ENCODE assay signal across 8 cellular contexts in the genomic region with DNA sequence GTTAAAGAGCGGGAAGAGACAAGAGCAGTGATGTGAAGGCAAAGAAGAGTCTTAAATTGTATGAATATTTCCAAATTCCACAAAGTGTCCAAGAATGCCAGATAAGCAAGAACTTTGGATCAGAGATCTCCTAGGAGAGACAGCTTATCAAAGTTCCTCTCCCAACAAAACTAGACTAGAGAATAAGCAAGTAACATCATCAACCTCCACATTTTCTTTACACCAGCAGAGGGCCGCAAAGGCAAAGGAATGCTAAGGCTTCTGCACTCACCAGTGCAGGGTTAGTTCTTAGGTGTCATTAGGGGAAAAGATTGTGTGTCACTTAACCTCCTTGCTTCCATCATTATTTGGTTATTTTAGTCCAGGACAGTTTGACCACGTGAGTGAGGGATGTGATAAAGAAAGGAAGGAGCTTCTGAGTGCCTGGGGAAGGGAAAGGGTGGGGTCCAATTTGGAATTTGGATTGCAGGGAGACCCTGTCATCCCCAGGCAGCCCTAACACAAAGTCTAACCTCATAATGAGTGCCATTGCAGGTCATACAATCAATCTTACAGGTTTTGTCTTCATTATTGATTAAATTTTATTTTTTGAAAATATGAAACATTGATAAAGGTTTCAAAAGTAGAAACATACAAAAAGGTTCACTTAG. TPM values are rescaled to one million over a fixed set of nuclear protein-coding genes. Genes with fewer than 3 reads are reported as not detected.
DNase-seq lines count a peak whose midpoint lies in the region; ATAC-seq and TF ChIP-seq lines count a peak whose summit lies in the region.

No MANE protein-coding gene starts in this region.

- H3K27me3 Mint-ChIP-seq in activated CD4-positive, alpha-beta T cell treated with anti-CD3 and anti-CD28 coated beads, Interleukin-2, amount 10 ng/mL, durations not matched to agents 7 days and 5 days = peaks cover 5% of the 10 kb centered on the region

- CTCF ChIA-PET in activated CD4-positive, alpha-beta T cell treated with anti-CD3 and anti-CD28 coated beads, Interleukin-2, amount 10 ng/mL, durations not matched to agents 7 days and 5 days (lab: Charles Lee) = interaction anchor here (1.0 kb wide), 1 partner anchor 20 kb away, joined by 3 read pairs; no protein-coding TSS in a partner anchor

- H3K27ac ChIP-seq in lung (ENCODE audit: low read depth in 1 of 2, low read length in 1 of 2) = no peak overlapping the region

- no peak overlapping the region for H3K27ac Mint-ChIP-seq in activated CD4-positive, alpha-beta T cell treated with anti-CD3 and anti-CD28 coated beads, Interleukin-2, amount 10 ng/mL, durations not matched to agents 7 days and 5 days

- DNase-seq in AG08395 (ENCODE audit: low spot score) (peak; percentile 83), NCI-H510A (lab: John Stamatoyannopoulos, UW) (peak; percentile 13), dermis microvascular lymphatic vessel endothelial cell (ENCODE audit: low read depth in 2 of 2) (peak; percentile 56 to 75), lung (ENCODE audit: low spot score) (peak; percentile 64)
- DNase-seq in activated CD4-positive, alpha-beta T cell treated with anti-CD3 and anti-CD28 coated beads, Interleukin-2, amount 10 ng/mL, durations not matched to agents 7 days and 5 days = peak; percentile 78
- DNase-seq in stimulated activated CD8-positive, alpha-beta memory T cell treated with anti-CD3 and anti-CD28 coated beads, Interleukin-2, amount 100 ng/mL, for 1 hour (ENCODE audit: low read depth in 2 of 2) = peak; percentile 21 to 41

- WGBS in lung, 2 donors = 32 to 33% methylated on average over 3 of the region's 3 CpGs

- no peaks in the 10 kb centered on the region for H3K9me3 ChIP-seq in lung (ENCODE audit: control insufficient read depth in 2 of 2, insufficient read depth in 1 of 2, low read length in 1 of 2)

- no peak overlapping the region for H3K4me3 Mint-ChIP-seq in activated CD4-positive, alpha-beta T cell treated with anti-CD3 and anti-CD28 coated beads, Interleukin-2, amount 10 ng/mL, durations not matched to agents 7 days and 5 days

- ATAC-seq in GM18517 (IDR thresholded peaks at IDR 0.05; ENCODE audit: unreplicated experiment) = peak; percentile 82
- peak; percentile 83 for ATAC-seq in HG03103 (IDR thresholded peaks at IDR 0.05; ENCODE audit: low read depth, unreplicated experiment)
- peak; percentile 85 for ATAC-seq in lung (ENCODE audit: insufficient read depth, low FRiP score)

- no peaks in the 10 kb centered on the region for H3K27me3 ChIP-seq in lung (ENCODE audit: control insufficient read depth, insufficient read depth)

- TF ChIP-seq CTCF in lung (IDR thresholded peaks at IDR 0.05; ENCODE audit: control extremely low read depth, extremely low read depth) = peak; percentile 86

- POLR2A ChIA-PET in activated CD4-positive, alpha-beta T cell treated with anti-CD3 and anti-CD28 coated beads, Interleukin-2, amount 10 ng/mL, durations not matched to agents 7 days and 5 days (lab: Charles Lee) = no interaction called here

- H3K4me3 ChIP-seq in lung = no peak overlapping the region

- H3K36me3 ChIP-seq in lung (ENCODE audit: control insufficient read depth in 2 of 2, insufficient read depth in 2 of 2, low read length in 2 of 2) = no peaks in the 10 kb centered on the region

- H3K9me3 Mint-ChIP-seq in activated CD4-positive, alpha-beta T cell treated with anti-CD3 and anti-CD28 coated beads, Interleukin-2, amount 10 ng/mL, durations not matched to agents 7 days and 5 days = no peaks in the 10 kb centered on the region

- H3K4me1 ChIP-seq in lung (ENCODE audit: control insufficient read depth in 2 of 2, insufficient read depth in 2 of 2, low read length in 2 of 2) = no peaks in the 10 kb centered on the region

- peaks cover 2% of the 10 kb centered on the region for H3K36me3 Mint-ChIP-seq in activated CD4-positive, alpha-beta T cell treated with anti-CD3 and anti-CD28 coated beads, Interleukin-2, amount 10 ng/mL, durations not matched to agents 7 days and 5 days (ENCODE audit: low read depth)

- peaks cover 2% of the 10 kb centered on the region for H3K4me1 Mint-ChIP-seq in activated CD4-positive, alpha-beta T cell treated with anti-CD3 and anti-CD28 coated beads, Interleukin-2, amount 10 ng/mL, durations not matched to agents 7 days and 5 days

RNA-seq across cellular contexts. Expression of a gene that starts 7.5 kb away (rescaled TPM):
- 10 to 100 TPM; 55.2 to 57.1 TPM for total RNA-seq in activated CD4-positive, alpha-beta T cell treated with anti-CD3 and anti-CD28 coated beads, Interleukin-2, amount 10 ng/mL, durations not matched to agents 7 days and 5 days
- total RNA-seq in dermis microvascular lymphatic vessel endothelial cell (98.6 and 104 TPM in 2 replicates), lung (10 to 100 TPM; 63.4 to 97.4 TPM)
- polyA plus RNA-seq in lung = 10 to 100 TPM; 27.1 to 81.0 TPM

Comparison
In these comparisons a context has a peak if more than half of its experiments do, and no peak if none do; other contexts are left out.
1. DNase-seq: peak in every context shown above with its lines; median percentile 83 in AG08395; 78 in activated CD4-positive, alpha-beta T cell treated with anti-CD3 and anti-CD28 coated beads, Interleukin-2, amount 10 ng/mL, durations not matched to agents 7 days and 5 days; 66 in dermis microvascular lymphatic vessel endothelial cell; 64 in lung; 31 in stimulated activated CD8-positive, alpha-beta memory T cell treated with anti-CD3 and anti-CD28 coated beads, Interleukin-2, amount 100 ng/mL, for 1 hour; 13 in NCI-H510A.